16 cellular contexts compared by ENCODE assay signal in the genomic region with DNA sequence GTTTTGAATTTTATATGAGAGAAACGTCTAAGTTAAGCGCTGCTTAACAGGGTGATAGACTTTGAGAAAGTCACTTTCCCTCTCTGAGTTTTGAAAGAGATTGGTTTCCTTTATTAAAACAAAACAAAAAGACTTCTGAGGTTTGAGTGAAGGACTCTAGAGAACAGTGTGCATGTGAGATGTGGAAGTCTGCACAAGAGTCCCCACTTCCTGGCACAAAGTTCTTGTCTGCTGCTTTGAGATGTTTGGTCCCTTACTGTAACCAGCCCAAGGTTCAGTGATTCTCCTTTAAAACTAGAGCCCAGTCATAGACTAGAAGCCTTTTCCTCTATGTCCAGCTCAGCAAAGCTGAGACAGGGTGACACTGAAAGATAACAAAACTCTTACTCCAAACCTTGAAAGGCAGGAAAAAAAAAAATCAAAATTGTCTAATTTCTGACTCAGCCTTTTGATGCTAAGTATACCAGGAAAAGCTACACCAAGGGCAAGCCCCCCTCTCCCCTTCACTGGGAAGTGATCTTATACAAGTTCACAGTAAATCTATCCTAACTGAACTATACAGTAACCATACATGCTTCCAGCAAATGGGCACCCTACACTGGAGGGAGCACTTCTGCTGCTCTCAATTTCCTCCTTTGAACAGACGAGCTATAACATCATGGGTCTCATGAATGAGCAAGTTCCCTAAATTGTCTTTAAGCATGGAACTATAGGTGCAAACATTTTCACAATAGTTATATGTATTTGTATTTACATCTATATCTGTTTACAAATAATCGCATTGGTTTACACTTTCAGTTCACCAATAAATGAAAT. TPM values are rescaled to one million over a fixed set of nuclear protein-coding genes. Genes with fewer than 3 reads are reported as not detected.
DNase-seq lines count a peak whose midpoint lies in the region; ATAC-seq and TF ChIP-seq lines count a peak whose summit lies in the region.
"Had no signal": no experiment of that assay in that cellular context is flagged by ENCODE, and none has a peak within 500 bp of the region (broad histone marks: within the 10 kb centered on the region; RNA-seq: fewer than 3 reads in every experiment).

No MANE protein-coding gene starts in this region.

- no peak for TF ChIP-seq EP300 in transverse colon (IDR thresholded peaks at IDR 0.05; ENCODE audit: low read depth)

- intact Hi-C loops in heart right ventricle (cut with DNase I): no loop called here
- intact Hi-C loops in Right ventricle myocardium inferior (cut with DNase I): no loop called here
- intact Hi-C loops in transverse colon (cut with DNase I; ENCODE audit: low total_unique reads): no loop called here

- H3K27ac Mint-ChIP-seq in activated naive CD8-positive, alpha-beta T cell treated with anti-CD3 and anti-CD28 coated beads, Interleukin-2, amount 10 ng/mL, durations not matched to agents 7 days and 5 days: peak overlapping the region; percentile 42
- H3K27ac Mint-ChIP-seq in stimulated activated naive B cell treated with anti-CD40 and anti-IgM and Interleukin-4, amounts not matched to agents 10 μg/mL and 1 μg/mL and 100 μg/mL, for 72 hours: no peak overlapping the region

- ATAC-seq in heart right ventricle (no peak), Right ventricle myocardium inferior (no peak), HG02885 (IDR thresholded peaks at IDR 0.05; ENCODE audit: poor library complexity, unreplicated experiment) (peak; percentile 65)
- ATAC-seq in activated naive CD8-positive, alpha-beta T cell treated with anti-CD3 and anti-CD28 coated beads, Interleukin-2, amount 10 ng/mL, durations not matched to agents 7 days and 5 days (ENCODE audit: low read depth): peak; percentile 86
- ATAC-seq in stimulated activated naive B cell treated with anti-CD40 and anti-IgM and Interleukin-4, amounts not matched to agents 10 μg/mL and 1 μg/mL and 100 μg/mL, for 72 hours (replicated peaks): no peak

- H3K27me3 ChIP-seq in heart right ventricle (no peaks in the 10 kb centered on the region), transverse colon (no peaks in the 10 kb centered on the region)
- H3K27me3 ChIP-seq: spleen had no signal

- TF ChIP-seq CTCF in heart right ventricle (IDR thresholded peaks at IDR 0.05) (peak in 2 of 9 donors; percentile 6 to 8), transverse colon (IDR thresholded peaks at IDR 0.05) (no peak)

- POLR2A ChIA-PET in activated naive CD8-positive, alpha-beta T cell treated with anti-CD3 and anti-CD28 coated beads, Interleukin-2, amount 10 ng/mL, durations not matched to agents 7 days and 5 days (lab: Charles Lee): interaction anchor here (0.7 to 1.4 kb wide), 4 partner anchors 17 to 160 kb away, joined by 3 to 5 read pairs (median 4); a partner anchor contains a TSS

- H3K27ac ChIP-seq in heart right ventricle: peak overlapping the region in 9 of 10 donors; percentile 43 to 98 (median 95)
- H3K27ac ChIP-seq in transverse colon: peak overlapping the region in 3 of 4 donors; percentile 10 to 84 (median 75)

- in situ Hi-C loops in transverse colon (cut with MboI; ENCODE audit: low pct_ligation_motif_present in 1 of 4, low pct_unique_long_range_greater_than_20kb in 1 of 4, low sequenced_read_pairs in 3 of 4): no loop called here

- peak overlapping the region; percentile 9 for H3K4me3 Mint-ChIP-seq in activated naive CD8-positive, alpha-beta T cell treated with anti-CD3 and anti-CD28 coated beads, Interleukin-2, amount 10 ng/mL, durations not matched to agents 7 days and 5 days
- H3K4me3 Mint-ChIP-seq in stimulated activated naive B cell treated with anti-CD40 and anti-IgM and Interleukin-4, amounts not matched to agents 10 μg/mL and 1 μg/mL and 100 μg/mL, for 72 hours: no peak overlapping the region

- WGBS in heart right ventricle, 2 donors: 45 to 58% methylated on average over 4 of the region's 4 CpGs
- WGBS in transverse colon (ENCODE audit: low coverage in 1 of 2), 2 donors: 69 to 81% methylated on average over 4 of the region's 4 CpGs

- H3K4me3 ChIP-seq in heart right ventricle (peak overlapping the region; percentile 30 to 72 (median 58)), transverse colon (peak overlapping the region in 1 of 4 donors; percentile 14)
- H3K4me3 ChIP-seq: spleen had no signal

- TF ChIP-seq POLR2A in transverse colon (IDR thresholded peaks at IDR 0.05): no peak

- H3K36me3 ChIP-seq in heart right ventricle: peaks cover 0 to 50% (median 6%) of the 10 kb centered on the region in 9 donors
- no peaks in the 10 kb centered on the region for H3K36me3 ChIP-seq in transverse colon

- H3K36me3 Mint-ChIP-seq in activated naive CD8-positive, alpha-beta T cell treated with anti-CD3 and anti-CD28 coated beads, Interleukin-2, amount 10 ng/mL, durations not matched to agents 7 days and 5 days: peaks cover 12% of the 10 kb centered on the region
- H3K36me3 Mint-ChIP-seq in stimulated activated naive B cell treated with anti-CD40 and anti-IgM and Interleukin-4, amounts not matched to agents 10 μg/mL and 1 μg/mL and 100 μg/mL, for 72 hours: peaks cover 38 to 57% of the 10 kb centered on the region in 2 donors

- DNase-seq in heart right ventricle (no peak), Right ventricle myocardium inferior (ENCODE audit: missing footprints) (no peak), transverse colon (no peak), DMS 273 (lab: John Stamatoyannopoulos, UW; ENCODE audit: unreplicated experiment) (no peak)
- DNase-seq in activated naive CD8-positive, alpha-beta T cell treated with anti-CD3 and anti-CD28 coated beads, Interleukin-2, amount 10 ng/mL, durations not matched to agents 7 days and 5 days: no peak
- no peak for DNase-seq in activated CD4-positive, CD25-positive, alpha-beta regulatory T cell treated with anti-CD3 and anti-CD28 coated beads, Interleukin-2, amount 50 U/mL, for 72 hours
- no peak for DNase-seq in stimulated activated naive B cell treated with anti-CD40 and anti-IgM and Interleukin-4, amounts not matched to agents 10 μg/mL and 1 μg/mL and 100 μg/mL, for 72 hours
- DNase-seq: activated gamma-delta T cell treated with Interleukin-2 at 50 U/mL for 16 hours; DMS153; effector CD8-positive, alpha-beta T cell; NCI-H1930; NCI-H526 treated with DMSO at 0.1 percent for 48 hours; nucleus accumbens; spleen; T1000 had no signal

- H3K4me1 ChIP-seq in heart right ventricle (peaks cover 4 to 62% (median 37%) of the 10 kb centered on the region in 9 donors), transverse colon (peaks cover 0 to 10% (median 0%) of the 10 kb centered on the region in 4 donors)

- H3K9me3 ChIP-seq in heart right ventricle: no peaks in the 10 kb centered on the region
- no peaks in the 10 kb centered on the region for H3K9me3 ChIP-seq in transverse colon
- H3K9me3 ChIP-seq: spleen had no signal

- H3K4me1 Mint-ChIP-seq in activated naive CD8-positive, alpha-beta T cell treated with anti-CD3 and anti-CD28 coated beads, Interleukin-2, amount 10 ng/mL, durations not matched to agents 7 days and 5 days: peaks cover 26% of the 10 kb centered on the region
- H3K4me1 Mint-ChIP-seq in stimulated activated naive B cell treated with anti-CD40 and anti-IgM and Interleukin-4, amounts not matched to agents 10 μg/mL and 1 μg/mL and 100 μg/mL, for 72 hours: peaks cover 27 to 35% of the 10 kb centered on the region in 2 donors

- H3K27me3 Mint-ChIP-seq in activated naive CD8-positive, alpha-beta T cell treated with anti-CD3 and anti-CD28 coated beads, Interleukin-2, amount 10 ng/mL, durations not matched to agents 7 days and 5 days: no peaks in the 10 kb centered on the region
- no peaks in the 10 kb centered on the region for H3K27me3 Mint-ChIP-seq in stimulated activated naive B cell treated with anti-CD40 and anti-IgM and Interleukin-4, amounts not matched to agents 10 μg/mL and 1 μg/mL and 100 μg/mL, for 72 hours

- no peaks in the 10 kb centered on the region for H3K9me3 Mint-ChIP-seq in activated naive CD8-positive, alpha-beta T cell treated with anti-CD3 and anti-CD28 coated beads, Interleukin-2, amount 10 ng/mL, durations not matched to agents 7 days and 5 days
- no peaks in the 10 kb centered on the region for H3K9me3 Mint-ChIP-seq in stimulated activated naive B cell treated with anti-CD40 and anti-IgM and Interleukin-4, amounts not matched to agents 10 μg/mL and 1 μg/mL and 100 μg/mL, for 72 hours

RNA-seq across cellular contexts. Expression of a gene that starts 2.3 kb away (rescaled TPM):
- 100 to 1,000 TPM; 598 to 928 (median 732) TPM for total RNA-seq in heart right ventricle
- polyA plus RNA-seq in heart right ventricle: 100 to 1,000 TPM; 351 to 805 TPM
- total RNA-seq in Right ventricle myocardium inferior: 605 TPM
- total RNA-seq in activated naive CD8-positive, alpha-beta T cell treated with anti-CD3 and anti-CD28 coated beads, Interleukin-2, amount 10 ng/mL, durations not matched to agents 7 days and 5 days: 1 to 10 TPM; 3.4 to 4.5 TPM
- total RNA-seq in transverse colon: 10 to 100 TPM; 15.0 to 17.7 (median 15.6) TPM

RNA-seq across cellular contexts. Expression of a gene that starts 19.1 kb away (rescaled TPM):
- 100 to 1,000 TPM in 6 of 10 donors, 10 to 100 TPM in 4; 76.2 to 175 (median 107) TPM for total RNA-seq in heart right ventricle
- polyA plus RNA-seq in heart right ventricle: 100 to 1,000 TPM; 228 to 733 TPM
- total RNA-seq in Right ventricle myocardium inferior: 167 TPM
- total RNA-seq in activated naive CD8-positive, alpha-beta T cell treated with anti-CD3 and anti-CD28 coated beads, Interleukin-2, amount 10 ng/mL, durations not matched to agents 7 days and 5 days: 10 to 100 TPM; 55.7 to 59.9 TPM
- total RNA-seq in transverse colon: 10 to 100 TPM in 2 of 4 donors, 1 to 10 TPM in 2; 2.2 to 49.2 (median 24.2) TPM

RNA-seq across cellular contexts. Expression of a gene that starts 44.7 kb away (rescaled TPM):
- under 1 TPM; 0.19 to 0.92 (median 0.49) TPM for total RNA-seq in heart right ventricle
- 1 to 10 TPM in 1 of 2 donors, under 1 TPM in 1; 0.25 to 1.6 TPM for polyA plus RNA-seq in heart right ventricle
- total RNA-seq in Right ventricle myocardium inferior: 0.70 TPM
- under 1 TPM; 0.11 to 0.94 TPM for total RNA-seq in activated naive CD8-positive, alpha-beta T cell treated with anti-CD3 and anti-CD28 coated beads, Interleukin-2, amount 10 ng/mL, durations not matched to agents 7 days and 5 days
- total RNA-seq in transverse colon: 1 to 10 TPM in 2 of 4 donors, not detected in 2; 1.4 to 5.4 TPM

Comparison
In these comparisons a context has a peak if more than half of its experiments do, and no peak if none do; other contexts are left out.
1. ATAC-seq: peak in HG02885 (single experiment) and activated naive CD8-positive, alpha-beta T cell treated with anti-CD3 and anti-CD28 coated beads, Interleukin-2, amount 10 ng/mL, durations not matched to agents 7 days and 5 days (single experiment); none in heart right ventricle (0 of 8), Right ventricle myocardium inferior (single experiment) and stimulated activated naive B cell treated with anti-CD40 and anti-IgM and Interleukin-4, amounts not matched to agents 10 μg/mL and 1 μg/mL and 100 μg/mL, for 72 hours (0 of 2).
2. RNA of a gene that starts 2.3 kb away (total RNA-seq): 598 to 928 TPM in heart right ventricle and 605 TPM in Right ventricle myocardium inferior (single experiment); 15.0 to 17.7 TPM in transverse colon and 3.4 to 4.5 TPM in activated naive CD8-positive, alpha-beta T cell treated with anti-CD3 and anti-CD28 coated beads, Interleukin-2, amount 10 ng/mL, durations not matched to agents 7 days and 5 days; every median in the first group is over 10 times any median in the second.